8 cellular contexts compared by ENCODE assay signal in the genomic region with DNA sequence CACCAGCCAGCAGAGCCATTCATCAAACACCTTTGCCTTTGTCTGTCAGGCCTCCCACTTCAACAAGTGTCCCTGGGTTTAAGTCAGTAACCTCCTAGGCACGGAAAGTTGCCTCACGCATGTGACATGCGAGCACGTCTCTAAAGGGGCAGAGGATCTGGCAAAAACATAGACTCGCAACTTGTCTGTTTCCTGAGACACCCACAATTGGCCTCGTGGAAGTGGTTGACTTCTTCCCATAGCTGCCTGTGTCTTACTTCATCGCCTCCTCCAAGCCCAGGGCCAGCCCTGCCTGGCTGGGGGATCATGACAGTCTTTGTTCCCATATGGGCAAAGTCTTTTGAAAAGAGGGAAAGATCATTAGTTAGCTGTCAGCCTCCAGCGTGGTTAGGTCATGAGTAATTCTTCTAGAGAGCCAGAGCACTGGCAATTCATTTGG. TPM values are rescaled to one million over a fixed set of nuclear protein-coding genes. Genes with fewer than 3 reads are reported as not detected.
A peak's percentile ranks its signal among the peaks of the same experiment; 100 is the strongest.
DNase-seq lines count a peak whose midpoint lies in the region; ATAC-seq and TF ChIP-seq lines count a peak whose summit lies in the region.

No MANE protein-coding gene starts in this region.

- H3K27ac ChIP-seq in mammary epithelial cell (ENCODE audit: insufficient read depth, low read depth, low read length) (no peak overlapping the region), right lobe of liver (peak overlapping the region; percentile 94 to 97 (median 96)), thoracic aorta (peak overlapping the region; percentile 96 to 97)

- H3K27me3 ChIP-seq in mammary epithelial cell (ENCODE audit: insufficient read depth, low read length) (no peaks in the 10 kb centered on the region), right lobe of liver (no peaks in the 10 kb centered on the region), thoracic aorta (replicated peaks; ENCODE audit: insufficient read depth) (no peaks in the 10 kb centered on the region)

- 79% methylated on average over 8 of the region's 8 CpGs for WGBS in mammary epithelial cell (ENCODE audit: low coverage, missing lambda C conversion rate)
- whole genome bisulfite sequencing in right lobe of liver (ENCODE audit: insufficient coverage, low coverage, low lambda C conversion rate, missing lambda C conversion rate): 44% methylated on average over 7 of the region's 8 CpGs

- H3K9ac ChIP-seq in mammary epithelial cell (ENCODE audit: insufficient read depth, low read length): no peak overlapping the region

- no peaks in the 10 kb centered on the region for H3K36me3 ChIP-seq in mammary epithelial cell (ENCODE audit: insufficient read depth, low read length)
- no peaks in the 10 kb centered on the region for H3K36me3 ChIP-seq in right lobe of liver
- no peaks in the 10 kb centered on the region for H3K36me3 ChIP-seq in thoracic aorta

- in situ Hi-C loops in mammary epithelial cell (cut with MboI; ENCODE audit: low sequenced_read_pairs in 2 of 2): loop anchor here (10.0 to 25.0 kb wide), 3 partner anchors 467 to 737 kb away; no protein-coding TSS in a partner anchor

- peak overlapping the region; percentile 76 for H3K4me2 ChIP-seq in mammary epithelial cell (ENCODE audit: insufficient read depth, low read depth, low read length)

- TF ChIP-seq CTCF in mammary epithelial cell (conservative IDR thresholded peaks at IDR 0.05 in 1 of 2, IDR thresholded peaks at IDR 0.05 in 1 of 2; ENCODE audit: extremely low read depth in 1 of 2, insufficient read depth in 1 of 2, low read depth in 1 of 2, low read length in 2 of 2): no peak
- TF ChIP-seq CTCF in right lobe of liver (IDR thresholded peaks at IDR 0.05): no peak
- TF ChIP-seq CTCF in thoracic aorta (IDR thresholded peaks at IDR 0.05): no peak

- H3K4me1 ChIP-seq in mammary epithelial cell (ENCODE audit: insufficient read depth, low read length) (peaks cover 23% of the 10 kb centered on the region), right lobe of liver (peaks cover 0 to 68% (median 20%) of the 10 kb centered on the region in 4 donors), thoracic aorta (ENCODE audit: control insufficient read depth in 1 of 2, low read depth in 2 of 2) (peaks cover 46 to 68% of the 10 kb centered on the region in 2 donors)

- no peak overlapping the region for H2AFZ ChIP-seq in mammary epithelial cell (ENCODE audit: low read depth, low read length)

- peak in 3 of 4 donors; percentile 1 to 2 (median 2) for ATAC-seq in right lobe of liver
- peak; percentile 27 for ATAC-seq in thoracic aorta (ENCODE audit: insufficient number of reproducible peaks, low FRiP score, low read depth)
- no peak for ATAC-seq in HG03469 (IDR thresholded peaks at IDR 0.05; ENCODE audit: unreplicated experiment)
- ATAC-seq in GM21528 (IDR thresholded peaks at IDR 0.05; ENCODE audit: low FRiP score, unreplicated experiment): no peak

- dilution Hi-C loops in mammary epithelial cell (cut with HindIII; ENCODE audit: low sequenced_read_pairs): no loop called here

- H3K4me3 ChIP-seq in mammary epithelial cell (replicated peaks in 1 of 3; ENCODE audit: insufficient read depth in 1 of 3, low read depth in 2 of 3, low read length in 3 of 3) (no peak overlapping the region), right lobe of liver (no peak overlapping the region), thoracic aorta (peak overlapping the region; percentile 65)

- H3K79me2 ChIP-seq in mammary epithelial cell (ENCODE audit: insufficient read depth, low read length): no peaks in the 10 kb centered on the region

- no peak for TF ChIP-seq POLR2A in right lobe of liver (IDR thresholded peaks at IDR 0.05)

- BruUV-seq in mammary epithelial cell (replicated peaks; lab: Mats Ljungman, UMichigan): no TSS peak

- no peaks in the 10 kb centered on the region for H4K20me1 ChIP-seq in mammary epithelial cell (ENCODE audit: insufficient read depth, low read length)

- intact Hi-C loops in mammary epithelial cell (cut with micrococcal nuclease) (loop anchor here (1.0 to 10.0 kb wide), 9 partner anchors 209 to 827 kb away; a partner anchor contains a TSS), right lobe of liver (cut with DNase I) (no loop called here)

- CTCF ChIA-PET in mammary epithelial cell (lab: Charles Lee; ENCODE audit: low non-redundant PET): no interaction called here

- H3K9me3 ChIP-seq in mammary epithelial cell (replicated peaks; ENCODE audit: insufficient read depth, low read length) (no peaks in the 10 kb centered on the region), right lobe of liver (no peaks in the 10 kb centered on the region), thoracic aorta (no peaks in the 10 kb centered on the region)

- DNase-seq in DMS153 (lab: John Stamatoyannopoulos, UW) (peak; percentile 12), DMS153 treated with DMSO at 0.1 percent for 48 hours (lab: John Stamatoyannopoulos, UW; ENCODE audit: unreplicated experiment) (no peak), mammary epithelial cell (peak; percentile 9), right lobe of liver (no peak), thoracic aorta (ENCODE audit: low spot score) (peak; percentile 48), NCI-H2081 treated with DMSO at 0.1 percent for 48 hours (lab: John Stamatoyannopoulos, UW) (no peak)

RNA-seq across cellular contexts. Expression of a gene that starts 35.5 kb away (rescaled TPM):
- total RNA-seq in mammary epithelial cell (1 to 10 TPM; 3.5 to 8.3 TPM), right lobe of liver (100 to 1,000 TPM in 3 of 6 experiments, 10 to 100 TPM in 3; 40.2 to 228 (median 82.8) TPM), thoracic aorta (100 to 1,000 TPM in 1 of 2 donors, 10 to 100 TPM in 1; 29.2 to 148 TPM)
- polyA plus RNA-seq in mammary epithelial cell: 8.4 TPM
- not detected for polyA minus RNA-seq in mammary epithelial cell

Comparison
In these comparisons a context has a peak if more than half of its experiments do, and no peak if none do; other contexts are left out.
1. DNase-seq: peak in DMS153 (single experiment), mammary epithelial cell (single experiment) and thoracic aorta (single experiment); none in DMS153 treated with DMSO at 0.1 percent for 48 hours (single experiment), right lobe of liver (0 of 3) and NCI-H2081 treated with DMSO at 0.1 percent for 48 hours (single experiment).
2. ATAC-seq: peak in right lobe of liver (3 of 4) and thoracic aorta (single experiment); none in HG03469 (single experiment) and GM21528 (single experiment).